In the genomic region with DNA sequence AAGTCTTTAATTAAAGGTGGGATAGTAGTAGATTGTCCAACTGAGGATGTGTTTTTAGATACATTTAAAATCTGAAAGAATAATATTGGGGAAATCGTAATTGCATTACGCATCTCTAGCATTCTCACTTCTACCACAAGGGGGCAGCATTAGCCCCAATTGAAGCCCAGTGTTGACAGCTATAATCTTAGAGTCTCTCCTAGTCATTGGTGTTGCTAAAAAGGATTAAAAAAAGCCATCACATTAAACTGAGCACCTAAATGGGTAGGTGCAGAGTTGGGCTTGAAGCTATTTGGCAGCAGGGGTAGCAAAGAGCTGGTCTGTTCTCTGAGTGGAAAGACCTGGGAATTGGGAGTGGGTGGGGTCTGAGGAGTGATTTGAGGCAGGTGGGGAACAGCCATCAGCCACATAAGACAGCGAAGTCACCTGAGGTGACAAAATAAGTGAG, we compare ENCODE assay signal across 8 cellular contexts.
DNase-seq lines count a peak whose midpoint lies in the region; ATAC-seq, FAIRE-seq and TF ChIP-seq lines count a peak whose summit lies in the region.

No MANE protein-coding gene starts in this region.

- no peak overlapping the region for H3K27ac ChIP-seq in PC-9
- H3K27ac ChIP-seq in heart right ventricle, result no peak overlapping the region

- no peak overlapping the region for H3K4me2 ChIP-seq in PC-9

- H3K36me3 Mint-ChIP-seq in activated naive CD4-positive, alpha-beta T cell treated with anti-CD3 and anti-CD28 coated beads, Interleukin-2, amount 50 U/mL, for 72 hours, result peaks cover 0 to 8% of the 10 kb centered on the region in 2 donors

- 25 to 34% methylated on average over 3 of the region's 3 CpGs for WGBS in heart right ventricle, 2 donors

- H3K4me3 ChIP-seq in PC-9, result no peak overlapping the region
- H3K4me3 ChIP-seq in heart right ventricle, result no peak overlapping the region

- no peaks in the 10 kb centered on the region for H3F3A ChIP-seq in PC-9 (ENCODE audit: insufficient read depth, low read depth)

- H2AFZ ChIP-seq in PC-9, result no peak overlapping the region

- DNase-seq in D721Med (ENCODE audit: insufficient read length, low spot score) (no peak), PC-9 (peak in 1 of 2 experiments; percentile 41), heart right ventricle (peak in 1 of 2 donors; percentile 22), sciatic nerve (ENCODE audit: low spot score) (no peak)
- DNase-seq in activated naive CD4-positive, alpha-beta T cell treated with anti-CD3 and anti-CD28 coated beads, Interleukin-2, amount 50 U/mL, for 72 hours (ENCODE audit: low spot score in 2 of 2), result peak in 1 of 2 donors; percentile 63

- no peaks in the 10 kb centered on the region for H3K9me3 ChIP-seq in PC-9 (ENCODE audit: insufficient read depth, low read depth)
- H3K9me3 ChIP-seq in heart right ventricle, result peaks cover 0 to 3% (median 0%) of the 10 kb centered on the region in 11 donors

- FAIRE-seq in D721Med (lab: Jason Lieb, UNC), result peak; percentile 46

- no TSS peak for BruUV-seq in PC-9 (replicated peaks; lab: Mats Ljungman, UMichigan)

- H3K27ac Mint-ChIP-seq in activated naive CD4-positive, alpha-beta T cell treated with anti-CD3 and anti-CD28 coated beads, Interleukin-2, amount 50 U/mL, for 72 hours, result no peak overlapping the region

- H3K9me2 ChIP-seq in PC-9 (ENCODE audit: insufficient read depth), result no peaks in the 10 kb centered on the region

- H3K79me2 ChIP-seq in PC-9 (ENCODE audit: low read depth), result no peaks in the 10 kb centered on the region

- TF ChIP-seq CTCF in D721Med (IDR thresholded peaks at IDR 0.05; ENCODE audit: insufficient read depth, missing control alignments), result peak; percentile 88
- TF ChIP-seq CTCF in PC-9 (conservative IDR thresholded peaks at IDR 0.05), result peak; percentile 95
- peak; percentile 81 to 93 (median 91) for TF ChIP-seq CTCF in heart right ventricle (IDR thresholded peaks at IDR 0.05)

- H3K27me3 ChIP-seq in PC-9 (ENCODE audit: insufficient read depth, low read depth) (no peaks in the 10 kb centered on the region), heart right ventricle (no peaks in the 10 kb centered on the region)

- intact Hi-C loops in PC-9 (cut with micrococcal nuclease; ENCODE audit: unreplicated experiment), result loop anchor here (1.0 to 10.0 kb wide), 4 partner anchors 64 to 1439 kb away; no protein-coding TSS in a partner anchor
- intact Hi-C loops in heart right ventricle (cut with DNase I), result loop anchor here (2.0 to 10.0 kb wide), 10 partner anchors 339 to 1039 kb away; no protein-coding TSS in a partner anchor
- intact Hi-C loops in sciatic nerve (cut with DNase I), result no loop called here

- no peaks in the 10 kb centered on the region for H3K4me1 ChIP-seq in PC-9 (replicated peaks; ENCODE audit: insufficient read depth)
- H3K4me1 ChIP-seq in heart right ventricle, result no peaks in the 10 kb centered on the region

- no peaks in the 10 kb centered on the region for H3K9me3 Mint-ChIP-seq in activated naive CD4-positive, alpha-beta T cell treated with anti-CD3 and anti-CD28 coated beads, Interleukin-2, amount 50 U/mL, for 72 hours

- POLR2A ChIA-PET in PC-9 (lab: Charles Lee; ENCODE audit: unreplicated experiment), result no interaction called here

- H3K36me3 ChIP-seq in PC-9 (ENCODE audit: low read depth) (no peaks in the 10 kb centered on the region), heart right ventricle (no peaks in the 10 kb centered on the region)

- CTCF ChIA-PET in PC-9 (lab: Charles Lee), result interaction anchor here (0.6 kb wide), 2 partner anchors 114 to 1770 kb away, joined by 3 read pairs; no protein-coding TSS in a partner anchor

- peak; percentile 75 for ATAC-seq in GM19328 (IDR thresholded peaks at IDR 0.05; ENCODE audit: unreplicated experiment)
- ATAC-seq in HG03469 (IDR thresholded peaks at IDR 0.05; ENCODE audit: unreplicated experiment), result peak; percentile 64
- peak; percentile 53 to 60 for ATAC-seq in activated naive CD4-positive, alpha-beta T cell treated with anti-CD3 and anti-CD28 coated beads, Interleukin-2, amount 50 U/mL, for 72 hours
- ATAC-seq in heart right ventricle, result peak in 6 of 8 donors; percentile 55 to 79 (median 66)
- ATAC-seq in sciatic nerve, result peak; percentile 78
- no peak for ATAC-seq in HG03039 (IDR thresholded peaks at IDR 0.05; ENCODE audit: unreplicated experiment)

- H4K20me1 ChIP-seq in PC-9 (ENCODE audit: insufficient read depth), result no peaks in the 10 kb centered on the region
